18 cellular contexts compared by ENCODE assay signal in genomic region chr6:166579234-166579575, GRCh38. TPM values are rescaled to one million over a fixed set of nuclear protein-coding genes. Genes with fewer than 3 reads are reported as not detected.
"Had no signal": no experiment of that assay in that cellular context is flagged by ENCODE, and none has a peak within 500 bp of the region (broad histone marks: within the 10 kb centered on the region; RNA-seq: fewer than 3 reads in every experiment).

No MANE protein-coding gene starts in this region.

- H3K36me3 ChIP-seq: heart left ventricle, right lobe of liver, stomach, thoracic aorta, transverse colon had no signal

- DNase-seq: heart left ventricle; hippocampal formation; kidney glomerular epithelial cell; mammary epithelial cell; naive thymus-derived CD4-positive, alpha-beta T cell; nephron progenitor cell; psoas muscle; retina; right lobe of liver; stimulated activated CD4-positive, alpha-beta T cell treated with anti-CD3 and anti-CD28 coated beads, Interleukin-15, amount 100 ng/mL, for 24 hours; stimulated activated CD4-positive, alpha-beta T cell treated with anti-CD3 and anti-CD28 coated beads, Interleukin-1b, Interleukin-23, amount 100 ng/mL, for 48 hours; stimulated activated CD4-positive, alpha-beta T cell treated with anti-CD3 and anti-CD28 coated beads, Interleukin-4, amount 100 ng/mL, for 24 hours; stomach; transverse colon had no signal

- H3K27me3 ChIP-seq: heart left ventricle, right lobe of liver, stomach, transverse colon had no signal

- H3K9me3 ChIP-seq: psoas muscle, right lobe of liver, thoracic aorta, transverse colon had no signal

- H3K4me1 Mint-ChIP-seq: stimulated activated memory B cell treated with anti-CD40 and anti-IgM and Interleukin-4, amounts not matched to agents 10 μg/mL and 1 μg/mL and 100 μg/mL, for 72 hours had no signal

- H3K27ac ChIP-seq: heart left ventricle, psoas muscle, right lobe of liver, stomach, thoracic aorta, transverse colon had no signal

- H3K4me3 ChIP-seq: heart left ventricle, psoas muscle, right lobe of liver, stomach, thoracic aorta, transverse colon had no signal

- H3K27me3 Mint-ChIP-seq: dendritic cell treated with granulocyte-macrophage colony-stimulating factor and Interleukin-4, amounts not matched to agents 40 ng/mL and 50 ng/mL, for 4 days; naive thymus-derived CD4-positive, alpha-beta T cell; stimulated activated memory B cell treated with anti-CD40 and anti-IgM and Interleukin-4, amounts not matched to agents 10 μg/mL and 1 μg/mL and 100 μg/mL, for 72 hours had no signal

- H3K4me3 Mint-ChIP-seq: dendritic cell treated with granulocyte-macrophage colony-stimulating factor and Interleukin-4, amounts not matched to agents 40 ng/mL and 50 ng/mL, for 4 days; naive thymus-derived CD4-positive, alpha-beta T cell; nephron progenitor cell; stimulated activated memory B cell treated with anti-CD40 and anti-IgM and Interleukin-4, amounts not matched to agents 10 μg/mL and 1 μg/mL and 100 μg/mL, for 72 hours had no signal

- H3K4me1 ChIP-seq: right lobe of liver had no signal

- H3K27ac Mint-ChIP-seq: dendritic cell treated with granulocyte-macrophage colony-stimulating factor and Interleukin-4, amounts not matched to agents 40 ng/mL and 50 ng/mL, for 4 days; naive thymus-derived CD4-positive, alpha-beta T cell; nephron progenitor cell; stimulated activated memory B cell treated with anti-CD40 and anti-IgM and Interleukin-4, amounts not matched to agents 10 μg/mL and 1 μg/mL and 100 μg/mL, for 72 hours had no signal

- ATAC-seq: esophagus mucosa; heart left ventricle; naive thymus-derived CD4-positive, alpha-beta T cell; psoas muscle; right lobe of liver; stimulated activated memory B cell treated with anti-CD40 and anti-IgM and Interleukin-4, amounts not matched to agents 10 μg/mL and 1 μg/mL and 100 μg/mL, for 72 hours had no signal

RNA-seq across cellular contexts. Expression of gene RAMACL, which starts 7.3 kb away (rescaled TPM):
- polyA plus RNA-seq: naive thymus-derived CD4-positive, alpha-beta T cell had no signal
